17 cellular contexts compared by ENCODE assay signal in genomic region chr19:40513345-40513678, GRCh38. TPM values are rescaled to one million over a fixed set of nuclear protein-coding genes. Genes with fewer than 3 reads are reported as not detected.
DNase-seq lines count a peak whose midpoint lies in the region; ATAC-seq, FAIRE-seq and TF ChIP-seq lines count a peak whose summit lies in the region.
"Had no signal": no experiment of that assay in that cellular context is flagged by ENCODE, and none has a peak within 500 bp of the region (broad histone marks: within the 10 kb centered on the region; RNA-seq: fewer than 3 reads in every experiment).

No MANE protein-coding gene starts in this region.

- no peaks in the 10 kb centered on the region for H3K79me2 ChIP-seq in astrocyte (ENCODE audit: insufficient read depth, low read length)

- POLR2A ChIA-PET in activated CD4-positive, alpha-beta T cell treated with anti-CD3 and anti-CD28 coated beads, Interleukin-2, amount 10 ng/mL, durations not matched to agents 7 days and 5 days (lab: Charles Lee), result no interaction called here

- no peak for DNase-seq in activated naive CD8-positive, alpha-beta T cell treated with anti-CD3 and anti-CD28 coated beads, Interleukin-2, amount 50 U/mL, for 24 hours
- DNase-seq in astrocyte (ENCODE audit: low read depth) (no peak), suprapubic skin (ENCODE audit: low spot score in 2 of 2) (no peak), spleen (no peak)
- DNase-seq in activated CD4-positive, alpha-beta T cell treated with anti-CD3 and anti-CD28 coated beads, Interleukin-2, amount 10 ng/mL, durations not matched to agents 7 days and 5 days, result no peak
- no peak for DNase-seq in stimulated activated CD4-positive, alpha-beta T cell treated with anti-CD3 and anti-CD28 coated beads, Interleukin-12 subunit alpha, Interleukin-12 subunit beta, amount 100 ng/mL, for 4 hours
- DNase-seq: 8988T, DMS 273 treated with DMSO at 0.1 percent for 48 hours, H9, KBM-7, NCI-H1048, NCI-H1694 had no signal

- no peak overlapping the region for H3K4me2 ChIP-seq in astrocyte (ENCODE audit: low read length)
- H3K4me2 ChIP-seq: BLaER1 treated with 17β-estradiol and CSF1 and Interleukin-3, amounts not matched to agents 10 nM and 100 nM had no signal

- no peaks in the 10 kb centered on the region for H4K20me1 ChIP-seq in astrocyte (ENCODE audit: insufficient read depth, low read length)
- H4K20me1 ChIP-seq: BLaER1 treated with 17β-estradiol and CSF1 and Interleukin-3, amounts not matched to agents 10 nM and 100 nM had no signal

- H3K27me3 ChIP-seq in astrocyte (ENCODE audit: insufficient read depth, low read length) (peaks cover 49% of the 10 kb centered on the region), iPS-15b (ENCODE audit: control insufficient read depth, insufficient read depth, low read length) (peaks cover 76% of the 10 kb centered on the region), suprapubic skin (peaks cover 27% of the 10 kb centered on the region), spleen (replicated peaks in 1 of 7) (peaks cover 2 to 81% (median 29%) of the 10 kb centered on the region in 7 donors)
- H3K27me3 ChIP-seq: BLaER1 treated with 17β-estradiol and CSF1 and Interleukin-3, amounts not matched to agents 10 nM and 100 nM had no signal

- no peaks in the 10 kb centered on the region for H3K9me3 Mint-ChIP-seq in activated naive CD8-positive, alpha-beta T cell (ENCODE audit: low read depth)
- H3K9me3 Mint-ChIP-seq in activated naive CD8-positive, alpha-beta T cell treated with anti-CD3 and anti-CD28 coated beads, Interleukin-2, amount 50 U/mL, for 24 hours, result no peaks in the 10 kb centered on the region
- H3K9me3 Mint-ChIP-seq in astrocyte (ENCODE audit: unreplicated experiment), result peaks cover 5% of the 10 kb centered on the region
- H3K9me3 Mint-ChIP-seq in activated CD4-positive, alpha-beta T cell treated with anti-CD3 and anti-CD28 coated beads, Interleukin-2, amount 10 ng/mL, durations not matched to agents 7 days and 5 days, result no peaks in the 10 kb centered on the region

- peaks cover 8% of the 10 kb centered on the region for H3K4me1 Mint-ChIP-seq in activated naive CD8-positive, alpha-beta T cell (ENCODE audit: low read depth)
- peaks cover 14% of the 10 kb centered on the region for H3K4me1 Mint-ChIP-seq in activated naive CD8-positive, alpha-beta T cell treated with anti-CD3 and anti-CD28 coated beads, Interleukin-2, amount 50 U/mL, for 24 hours
- no peaks in the 10 kb centered on the region for H3K4me1 Mint-ChIP-seq in astrocyte (ENCODE audit: low read depth, unreplicated experiment)
- peaks cover 2% of the 10 kb centered on the region for H3K4me1 Mint-ChIP-seq in activated CD4-positive, alpha-beta T cell treated with anti-CD3 and anti-CD28 coated beads, Interleukin-2, amount 10 ng/mL, durations not matched to agents 7 days and 5 days

- no peak overlapping the region for H3K27ac Mint-ChIP-seq in activated naive CD8-positive, alpha-beta T cell
- no peak overlapping the region for H3K27ac Mint-ChIP-seq in activated naive CD8-positive, alpha-beta T cell treated with anti-CD3 and anti-CD28 coated beads, Interleukin-2, amount 50 U/mL, for 24 hours
- no peak overlapping the region for H3K27ac Mint-ChIP-seq in astrocyte (ENCODE audit: unreplicated experiment)
- no peak overlapping the region for H3K27ac Mint-ChIP-seq in activated CD4-positive, alpha-beta T cell treated with anti-CD3 and anti-CD28 coated beads, Interleukin-2, amount 10 ng/mL, durations not matched to agents 7 days and 5 days
- H3K27ac Mint-ChIP-seq: H9 had no signal

- no peaks in the 10 kb centered on the region for H3K36me3 ChIP-seq in astrocyte (ENCODE audit: insufficient read depth, low read length)
- H3K36me3 ChIP-seq in iPS-15b (ENCODE audit: control insufficient read depth, insufficient read depth, low read length), result no peaks in the 10 kb centered on the region
- H3K36me3 ChIP-seq in suprapubic skin, result no peaks in the 10 kb centered on the region
- no peaks in the 10 kb centered on the region for H3K36me3 ChIP-seq in spleen
- H3K36me3 ChIP-seq: BLaER1 treated with 17β-estradiol and CSF1 and Interleukin-3, amounts not matched to agents 10 nM and 100 nM; SJSA1 had no signal

- H3K4me1 ChIP-seq in astrocyte (ENCODE audit: insufficient read depth, low read length) (no peaks in the 10 kb centered on the region), iPS-15b (ENCODE audit: control insufficient read depth, insufficient read depth, low read length) (no peaks in the 10 kb centered on the region), suprapubic skin (peaks cover 10% of the 10 kb centered on the region), spleen (peaks cover 3 to 15% (median 8%) of the 10 kb centered on the region in 6 donors)
- H3K4me1 ChIP-seq: BLaER1 treated with 17β-estradiol and CSF1 and Interleukin-3, amounts not matched to agents 10 nM and 100 nM had no signal

- FAIRE-seq in astrocyte (lab: Jason Lieb, UNC), result no peak

- H3K27ac ChIP-seq in astrocyte (ENCODE audit: low read depth, low read length) (no peak overlapping the region), suprapubic skin (no peak overlapping the region), spleen (no peak overlapping the region)
- H3K27ac ChIP-seq: BLaER1 treated with 17β-estradiol and CSF1 and Interleukin-3, amounts not matched to agents 10 nM and 100 nM; SJSA1 had no signal

- intact Hi-C loops in spleen (cut with DNase I; ENCODE audit: low total_unique reads), result no loop called here

- CTCF ChIA-PET in activated CD4-positive, alpha-beta T cell treated with anti-CD3 and anti-CD28 coated beads, Interleukin-2, amount 10 ng/mL, durations not matched to agents 7 days and 5 days (lab: Charles Lee), result interaction anchor here (1.8 kb wide), 1 partner anchor 10 kb away, joined by 5 read pairs; no protein-coding TSS in a partner anchor

- H3K4me3 ChIP-seq in astrocyte (ENCODE audit: insufficient read depth, low read depth, low read length) (no peak overlapping the region), iPS-15b (ENCODE audit: low read depth, low read length) (peak overlapping the region; percentile 43), suprapubic skin (peak overlapping the region; percentile 36), spleen (peak overlapping the region in 1 of 8 donors; percentile 45)
- H3K4me3 ChIP-seq: BLaER1 treated with 17β-estradiol and CSF1 and Interleukin-3, amounts not matched to agents 10 nM and 100 nM; SJSA1 had no signal

- TF ChIP-seq POLR2A in suprapubic skin (IDR thresholded peaks at IDR 0.05) (no peak), spleen (IDR thresholded peaks at IDR 0.05) (no peak)

- no peak for TF ChIP-seq EP300 in suprapubic skin (IDR thresholded peaks at IDR 0.05)

- WGBS in suprapubic skin, result 53% methylated on average over 14 of the region's 27 CpGs
- WGBS in spleen, 5 donors, result 62 to 80% (median 67%) methylated on average over 2 to 27 of the region's 27 CpGs

- peaks cover 6% of the 10 kb centered on the region for H3K36me3 Mint-ChIP-seq in activated naive CD8-positive, alpha-beta T cell
- H3K36me3 Mint-ChIP-seq in activated naive CD8-positive, alpha-beta T cell treated with anti-CD3 and anti-CD28 coated beads, Interleukin-2, amount 50 U/mL, for 24 hours (ENCODE audit: low read depth), result peaks cover 3% of the 10 kb centered on the region
- H3K36me3 Mint-ChIP-seq in astrocyte (ENCODE audit: low read depth, unreplicated experiment), result no peaks in the 10 kb centered on the region
- no peaks in the 10 kb centered on the region for H3K36me3 Mint-ChIP-seq in activated CD4-positive, alpha-beta T cell treated with anti-CD3 and anti-CD28 coated beads, Interleukin-2, amount 10 ng/mL, durations not matched to agents 7 days and 5 days (ENCODE audit: low read depth)

- peaks cover 6% of the 10 kb centered on the region for H3K9me3 ChIP-seq in astrocyte (ENCODE audit: insufficient read depth, low read depth, low read length)
- H3K9me3 ChIP-seq in iPS-15b (ENCODE audit: control insufficient read depth, insufficient read depth, low read length), result no peaks in the 10 kb centered on the region
- H3K9me3 ChIP-seq in suprapubic skin, result no peaks in the 10 kb centered on the region
- no peaks in the 10 kb centered on the region for H3K9me3 ChIP-seq in spleen
- H3K9me3 ChIP-seq: SJSA1 had no signal

- no peak for ATAC-seq in activated naive CD8-positive, alpha-beta T cell treated with anti-CD3 and anti-CD28 coated beads, Interleukin-2, amount 50 U/mL, for 24 hours

- no peak overlapping the region for H3K9ac ChIP-seq in astrocyte (ENCODE audit: low read length)
- H3K9ac ChIP-seq in iPS-15b (ENCODE audit: low read depth, low read length), result no peak overlapping the region
- H3K9ac ChIP-seq: BLaER1 treated with 17β-estradiol and CSF1 and Interleukin-3, amounts not matched to agents 10 nM and 100 nM had no signal

- peaks cover 35% of the 10 kb centered on the region for H3K27me3 Mint-ChIP-seq in activated naive CD8-positive, alpha-beta T cell
- H3K27me3 Mint-ChIP-seq in activated naive CD8-positive, alpha-beta T cell treated with anti-CD3 and anti-CD28 coated beads, Interleukin-2, amount 50 U/mL, for 24 hours, result peaks cover 52% of the 10 kb centered on the region
- H3K27me3 Mint-ChIP-seq in astrocyte (ENCODE audit: low read depth, unreplicated experiment), result peaks cover 74% of the 10 kb centered on the region
- H3K27me3 Mint-ChIP-seq in activated CD4-positive, alpha-beta T cell treated with anti-CD3 and anti-CD28 coated beads, Interleukin-2, amount 10 ng/mL, durations not matched to agents 7 days and 5 days, result peaks cover 38% of the 10 kb centered on the region

- TF ChIP-seq CTCF in astrocyte (IDR thresholded peaks at IDR 0.05; ENCODE audit: insufficient read depth, low read depth, low read length), result no peak
- TF ChIP-seq CTCF in suprapubic skin (IDR thresholded peaks at IDR 0.05), result no peak
- TF ChIP-seq CTCF in spleen (IDR thresholded peaks at IDR 0.05 in 8 of 11, conservative IDR thresholded peaks at IDR 0.05 in 3 of 11), result no peak

- H2AFZ ChIP-seq in astrocyte (ENCODE audit: low read depth, low read length), result no peak overlapping the region

- peak overlapping the region; percentile 14 for H3K4me3 Mint-ChIP-seq in activated naive CD8-positive, alpha-beta T cell
- H3K4me3 Mint-ChIP-seq in activated naive CD8-positive, alpha-beta T cell treated with anti-CD3 and anti-CD28 coated beads, Interleukin-2, amount 50 U/mL, for 24 hours, result no peak overlapping the region
- peak overlapping the region; percentile 8 for H3K4me3 Mint-ChIP-seq in astrocyte (ENCODE audit: unreplicated experiment)
- H3K4me3 Mint-ChIP-seq in activated CD4-positive, alpha-beta T cell treated with anti-CD3 and anti-CD28 coated beads, Interleukin-2, amount 10 ng/mL, durations not matched to agents 7 days and 5 days, result no peak overlapping the region

RNA-seq across cellular contexts. Expression of gene SPTBN4, which starts 46.5 kb away (rescaled TPM):
- total RNA-seq in astrocyte (0.41 and 0.53 TPM in 2 replicates), suprapubic skin (1 to 10 TPM in 1 of 4 donors, under 1 TPM in 3; 0.30 to 1.2 (median 0.71) TPM), spleen (1 to 10 TPM in 3 of 7 donors, under 1 TPM in 4; 0.32 to 2.3 (median 0.85) TPM)
- under 1 TPM; 0.23 to 0.50 TPM for total RNA-seq in activated CD4-positive, alpha-beta T cell treated with anti-CD3 and anti-CD28 coated beads, Interleukin-2, amount 10 ng/mL, durations not matched to agents 7 days and 5 days
- polyA plus RNA-seq in spleen, result under 1 TPM; 0.30 to 0.61 (median 0.35) TPM
- total RNA-seq: HT1080 had no signal

RNA-seq across cellular contexts. Expression of gene BLVRB, which starts 47.8 kb away (rescaled TPM):
- 27.1 and 32.7 TPM in 2 replicates for total RNA-seq in astrocyte
- total RNA-seq in suprapubic skin, result 100 to 1,000 TPM; 117 to 172 (median 142) TPM
- 10 to 100 TPM; 18.5 to 20.0 TPM for total RNA-seq in activated CD4-positive, alpha-beta T cell treated with anti-CD3 and anti-CD28 coated beads, Interleukin-2, amount 10 ng/mL, durations not matched to agents 7 days and 5 days
- 100 to 1,000 TPM in 6 of 7 donors, 10 to 100 TPM in 1; 92.3 to 243 (median 179) TPM for total RNA-seq in spleen
- polyA plus RNA-seq in spleen, result 100 to 1,000 TPM in 2 of 3 donors, 10 to 100 TPM in 1; 90.6 to 215 (median 136) TPM

Comparison
In these comparisons a context has a peak if more than half of its experiments do, and no peak if none do; other contexts are left out.
1. H3K4me3 Mint-ChIP-seq: peak in activated naive CD8-positive, alpha-beta T cell (single experiment) and astrocyte (single experiment); none in activated naive CD8-positive, alpha-beta T cell treated with anti-CD3 and anti-CD28 coated beads, Interleukin-2, amount 50 U/mL, for 24 hours (single experiment) and activated CD4-positive, alpha-beta T cell treated with anti-CD3 and anti-CD28 coated beads, Interleukin-2, amount 10 ng/mL, durations not matched to agents 7 days and 5 days (single experiment).